In genomic region chr9:125401317-125401716, GRCh38 we compare ENCODE assay signal across 17 cellular contexts.
"Had no signal": no experiment of that assay in that cellular context is flagged by ENCODE, and none has a peak within 500 bp of the region (broad histone marks: within the 10 kb centered on the region; RNA-seq: fewer than 3 reads in every experiment).

No MANE protein-coding gene starts in this region.

- H3K4me3 ChIP-seq: breast epithelium, coronary artery, gastroesophageal sphincter, heart left ventricle, left lung, thoracic aorta had no signal

- H3K4me1 ChIP-seq: breast epithelium, gastroesophageal sphincter, heart left ventricle, left lung had no signal

- FAIRE-seq: astrocyte had no signal

- H3K9me3 ChIP-seq: breast epithelium, gastroesophageal sphincter, heart left ventricle, left lung, thoracic aorta had no signal

- DNase-seq: activated CD4-positive, alpha-beta T cell treated with anti-CD3 and anti-CD28 coated beads for 1 hour; activated effector memory CD4-positive, alpha-beta T cell treated with anti-CD3 and anti-CD28 coated beads, Interleukin-2, amount 50 U/mL, for 16 hours; activated T-cell treated with anti-CD3 and anti-CD28 coated beads, Interleukin-2, amount 50 U/mL, for 72 hours; erythroblast; heart left ventricle; left lung; nephron progenitor cell; nucleus accumbens; posterior cingulate gyrus; retina; stimulated activated naive B cell treated with anti-CD40 and anti-IgM and Interleukin-4, amounts not matched to agents 10 μg/mL and 1 μg/mL and 100 μg/mL, for 72 hours had no signal

- ATAC-seq: activated T-cell treated with anti-CD3 and anti-CD28 coated beads, Interleukin-2, amount 50 U/mL, for 72 hours; gastroesophageal sphincter; heart left ventricle; left lung; stimulated activated naive B cell treated with anti-CD40 and anti-IgM and Interleukin-4, amounts not matched to agents 10 μg/mL and 1 μg/mL and 100 μg/mL, for 72 hours had no signal

- H3K36me3 ChIP-seq: breast epithelium, gastroesophageal sphincter, heart left ventricle, left lung, thoracic aorta had no signal

- H3K27me3 ChIP-seq: breast epithelium, gastroesophageal sphincter, heart left ventricle, left lung had no signal

- H3K27ac ChIP-seq: breast epithelium, coronary artery, gastroesophageal sphincter, heart left ventricle, left lung, thoracic aorta, VCaP had no signal
